Comparison of ENCODE assay signal across 12 cellular contexts in genomic region chr3:112619295-112619694, GRCh38.
DNase-seq lines count a peak whose midpoint lies in the region; ATAC-seq and TF ChIP-seq lines count a peak whose summit lies in the region.
"Had no signal": no experiment of that assay in that cellular context is flagged by ENCODE, and none has a peak within 500 bp of the region (broad histone marks: within the 10 kb centered on the region; RNA-seq: fewer than 3 reads in every experiment).

No MANE protein-coding gene starts in this region.

- peak overlapping the region; percentile 51 for H3K27ac ChIP-seq in brain microvascular endothelial cell
- H3K27ac ChIP-seq: transverse colon had no signal

- no peak overlapping the region for H3K4me3 ChIP-seq in brain microvascular endothelial cell (ENCODE audit: low read depth, low read length)
- H3K4me3 ChIP-seq: transverse colon had no signal

- ATAC-seq in GM18499 (IDR thresholded peaks at IDR 0.05; ENCODE audit: insufficient read depth, unreplicated experiment): peak; percentile 66
- ATAC-seq in GM21515 (IDR thresholded peaks at IDR 0.05; ENCODE audit: unreplicated experiment): peak; percentile 62
- ATAC-seq in HG03159 (IDR thresholded peaks at IDR 0.05; ENCODE audit: unreplicated experiment): peak; percentile 78

- TF ChIP-seq CTCF in brain microvascular endothelial cell (IDR thresholded peaks at IDR 0.05; ENCODE audit: low read depth, low read length, missing control alignments) (no peak), GM10248 (IDR thresholded peaks at IDR 0.05; ENCODE audit: control extremely low read depth, extremely low read depth, low read depth, missing control alignments) (no peak)

- no peak for DNase-seq in brain microvascular endothelial cell
- no peak for DNase-seq in GM10248 (ENCODE audit: extremely low spot score)
- no peak for DNase-seq in CD1c-positive myeloid dendritic cell (ENCODE audit: extremely low spot score)
- no peak for DNase-seq in GOT3 (lab: John Stamatoyannopoulos, UW)
- no peak for DNase-seq in SKM-1 treated with dmso at 0.1 percent for 144 hours (lab: John Stamatoyannopoulos, UW; ENCODE audit: unreplicated experiment)
- DNase-seq: CD4-positive, alpha-beta memory T cell; NCI-H446; stimulated activated CD4-positive, alpha-beta T cell treated with anti-CD3 and anti-CD28 coated beads, Interleukin-4, amount 100 ng/mL, for 24 hours; transverse colon had no signal

- H3K27me3 ChIP-seq in brain microvascular endothelial cell (replicated peaks): no peaks in the 10 kb centered on the region
- H3K27me3 ChIP-seq: transverse colon had no signal

- peaks cover 75% of the 10 kb centered on the region for H3K36me3 ChIP-seq in brain microvascular endothelial cell (replicated peaks)
- H3K36me3 ChIP-seq: transverse colon had no signal

- CTCF ChIA-PET in GM10248 (lab: Yijun Ruan, JAX): interaction anchor here (1.1 to 5.3 kb wide), 4 partner anchors 8 to 29 kb away, joined by 4 to 25 read pairs (median 4); no protein-coding TSS in a partner anchor

- in situ Hi-C loops in brain microvascular endothelial cell (cut with HindIII; ENCODE audit: low pct_ligation_motif_present, low sequenced_read_pairs): no loop called here

- POLR2A ChIA-PET in GM10248 (lab: Yijun Ruan, JAX): no interaction called here
